Comparison of ENCODE assay signal across 22 cellular contexts in the genomic region with DNA sequence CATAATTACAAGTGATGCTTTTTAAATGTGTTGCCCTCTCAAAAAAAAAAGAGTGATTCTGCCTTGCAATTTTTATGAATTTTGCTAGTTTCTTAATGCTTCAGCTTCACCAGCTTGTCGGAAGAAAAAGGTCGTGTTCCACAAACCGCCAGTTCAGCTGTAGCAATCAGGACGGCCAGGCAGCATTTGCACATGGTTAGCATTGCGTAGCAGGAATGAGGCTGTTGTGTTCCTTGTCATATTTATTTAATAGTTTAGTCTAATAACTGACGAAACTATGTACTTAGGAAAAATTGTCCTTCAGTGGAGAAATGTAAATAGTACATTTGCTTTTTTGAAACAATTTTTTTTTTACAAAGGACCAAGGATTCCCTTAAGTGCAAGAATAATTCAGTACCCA.
DNase-seq lines count a peak whose midpoint lies in the region; ATAC-seq lines count a peak whose summit lies in the region.
"Had no signal": no experiment of that assay in that cellular context is flagged by ENCODE, and none has a peak within 500 bp of the region (broad histone marks: within the 10 kb centered on the region; RNA-seq: fewer than 3 reads in every experiment).

No MANE protein-coding gene starts in this region.

- peak; percentile 52 for DNase-seq in NCI-H1092 treated with DMSO at 0.1 percent for 48 hours (lab: John Stamatoyannopoulos, UW)
- no peak for DNase-seq in NCI-H1092 (lab: John Stamatoyannopoulos, UW)
- DNase-seq in DMS53 treated with DMSO at 0.1 percent for 48 hours (lab: John Stamatoyannopoulos, UW; ENCODE audit: unreplicated experiment), result peak; percentile 13
- peak; percentile 27 for DNase-seq in NCI-H510A (lab: John Stamatoyannopoulos, UW)
- DNase-seq in left kidney (ENCODE audit: low read depth, low spot score), result peak; percentile 9
- DNase-seq in NCI-H2171 treated with DMSO at 0.1 percent for 48 hours (lab: John Stamatoyannopoulos, UW), result no peak
- DNase-seq in NCI-H2081 treated with DMSO at 0.1 percent for 48 hours (lab: John Stamatoyannopoulos, UW), result no peak
- DNase-seq: 8988T; ACHN; BE2C; CD8-positive, alpha-beta memory T cell; DMS 273 treated with DMSO at 0.1 percent for 48 hours; EL; GDM1; HCEC 1CT; Karpas-422; NCI-H345; Right ventricle myocardium superior; RPMI8226; T-helper 9 cell had no signal

- no peak for ATAC-seq in HG03097 (IDR thresholded peaks at IDR 0.05; ENCODE audit: low FRiP score, unreplicated experiment)
- ATAC-seq: GM12878 had no signal

Comparison
In these comparisons a context has a peak if more than half of its experiments do, and no peak if none do; other contexts are left out.
1. DNase-seq: peak in NCI-H1092 treated with DMSO at 0.1 percent for 48 hours (single experiment), DMS53 treated with DMSO at 0.1 percent for 48 hours (single experiment), NCI-H510A (single experiment) and left kidney (single experiment); none in NCI-H1092 (single experiment), NCI-H2171 treated with DMSO at 0.1 percent for 48 hours (single experiment) and NCI-H2081 treated with DMSO at 0.1 percent for 48 hours (single experiment).